Comparison of ENCODE assay signal across 8 cellular contexts in the genomic region with DNA sequence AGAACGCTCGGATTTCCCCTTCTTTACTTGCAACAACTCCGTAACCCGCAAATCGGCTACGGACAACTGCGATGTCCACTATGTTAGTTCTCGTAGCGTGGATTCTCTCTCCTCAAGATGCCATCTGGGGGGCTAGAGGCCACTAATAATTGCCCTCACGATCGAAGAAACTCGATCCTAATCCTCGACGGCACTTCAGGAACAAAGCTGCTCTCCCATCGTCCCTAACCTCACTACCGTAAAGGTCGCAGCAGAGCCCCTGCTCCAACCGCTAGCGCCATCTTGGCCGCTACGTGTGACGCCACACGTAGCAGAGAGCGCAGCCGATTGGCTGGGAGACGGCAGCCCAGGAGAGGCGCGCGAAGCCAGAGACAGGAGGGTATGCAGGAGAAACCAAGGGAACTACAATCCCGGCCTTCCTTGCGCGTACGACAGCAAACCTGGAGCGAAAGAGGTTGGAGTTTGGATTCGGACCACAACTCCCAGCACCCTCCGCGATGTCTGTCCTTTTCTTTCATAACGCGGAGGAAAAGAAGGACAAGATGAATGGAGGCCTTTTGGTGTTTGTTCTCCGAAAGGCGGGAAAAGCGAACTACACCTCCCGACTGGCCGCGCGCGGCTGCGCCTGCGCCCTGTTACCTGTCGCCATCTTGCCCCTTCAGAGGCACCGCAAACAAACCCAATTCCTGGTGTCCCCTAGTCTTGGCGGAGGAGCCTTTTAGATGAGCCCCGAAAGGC. TPM values are rescaled to one million over a fixed set of nuclear protein-coding genes. Genes with fewer than 3 reads are reported as not detected.
DNase-seq lines count a peak whose midpoint lies in the region; ATAC-seq, FAIRE-seq and TF ChIP-seq lines count a peak whose summit lies in the region.

A gene with protein sequence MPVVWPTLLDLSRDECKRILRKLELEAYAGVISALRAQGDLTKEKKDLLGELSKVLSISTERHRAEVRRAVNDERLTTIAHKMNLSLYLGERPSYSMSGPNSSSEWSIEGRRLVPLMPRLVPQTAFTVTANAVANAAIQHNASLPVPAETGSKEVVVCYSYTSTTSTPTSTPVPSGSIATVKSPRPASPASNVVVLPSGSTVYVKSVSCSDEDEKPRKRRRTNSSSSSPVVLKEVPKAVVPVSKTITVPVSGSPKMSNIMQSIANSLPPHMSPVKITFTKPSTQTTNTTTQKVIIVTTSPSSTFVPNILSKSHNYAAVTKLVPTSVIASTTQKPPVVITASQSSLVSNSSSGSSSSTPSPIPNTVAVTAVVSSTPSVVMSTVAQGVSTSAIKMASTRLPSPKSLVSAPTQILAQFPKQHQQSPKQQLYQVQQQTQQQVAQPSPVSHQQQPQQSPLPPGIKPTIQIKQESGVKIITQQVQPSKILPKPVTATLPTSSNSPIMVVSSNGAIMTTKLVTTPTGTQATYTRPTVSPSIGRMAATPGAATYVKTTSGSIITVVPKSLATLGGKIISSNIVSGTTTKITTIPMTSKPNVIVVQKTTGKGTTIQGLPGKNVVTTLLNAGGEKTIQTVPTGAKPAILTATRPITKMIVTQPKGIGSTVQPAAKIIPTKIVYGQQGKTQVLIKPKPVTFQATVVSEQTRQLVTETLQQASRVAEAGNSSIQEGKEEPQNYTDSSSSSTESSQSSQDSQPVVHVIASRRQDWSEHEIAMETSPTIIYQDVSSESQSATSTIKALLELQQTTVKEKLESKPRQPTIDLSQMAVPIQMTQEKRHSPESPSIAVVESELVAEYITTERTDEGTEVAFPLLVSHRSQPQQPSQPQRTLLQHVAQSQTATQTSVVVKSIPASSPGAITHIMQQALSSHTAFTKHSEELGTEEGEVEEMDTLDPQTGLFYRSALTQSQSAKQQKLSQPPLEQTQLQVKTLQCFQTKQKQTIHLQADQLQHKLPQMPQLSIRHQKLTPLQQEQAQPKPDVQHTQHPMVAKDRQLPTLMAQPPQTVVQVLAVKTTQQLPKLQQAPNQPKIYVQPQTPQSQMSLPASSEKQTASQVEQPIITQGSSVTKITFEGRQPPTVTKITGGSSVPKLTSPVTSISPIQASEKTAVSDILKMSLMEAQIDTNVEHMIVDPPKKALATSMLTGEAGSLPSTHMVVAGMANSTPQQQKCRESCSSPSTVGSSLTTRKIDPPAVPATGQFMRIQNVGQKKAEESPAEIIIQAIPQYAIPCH (N-terminal part only) (plus strand): TSS at position 635 of the 738 bp plus-strand sequence. CDS start 1,921 bp downstream, outside the sequence.

- H3K9me3 Mint-ChIP-seq in T-helper 2 cell treated with Interferon-gamma antibody and Interleukin-4, amounts not matched to agents 5 μg/mL and 100 μg/mL, for 36 hours = no peaks in the 10 kb centered on the region

- TF ChIP-seq CTCF in ascending aorta (IDR thresholded peaks at IDR 0.05) (no peak), right atrium auricular region (IDR thresholded peaks at IDR 0.05) (no peak), psoas muscle (IDR thresholded peaks at IDR 0.05) (no peak)

- H3K4me1 ChIP-seq in ascending aorta = peaks cover 8 to 15% of the 10 kb centered on the region in 2 donors
- H3K4me1 ChIP-seq in right atrium auricular region = peaks cover 0 to 31% of the 10 kb centered on the region in 2 donors
- no peaks in the 10 kb centered on the region for H3K4me1 ChIP-seq in psoas muscle

- WGBS in psoas muscle, 3 donors = 0% methylated on average over 52 to 53 of the region's 53 CpGs

- H3K27ac ChIP-seq in ascending aorta = peak within 1 kb of the TSS; percentile 90 to 93
- H3K27ac ChIP-seq in right atrium auricular region = peak within 1 kb of the TSS; percentile 93 to 98
- peak within 1 kb of the TSS; percentile 91 for H3K27ac ChIP-seq in psoas muscle

- H3K9me3 ChIP-seq in ascending aorta (no peaks in the 10 kb centered on the region), right atrium auricular region (no peaks in the 10 kb centered on the region), psoas muscle (no peaks in the 10 kb centered on the region)

- peak; percentile 98 for FAIRE-seq in urothelium cell line (lab: Jason Lieb, UNC)

- peaks cover 26% of the 10 kb centered on the region for H3K36me3 Mint-ChIP-seq in T-helper 2 cell treated with Interferon-gamma antibody and Interleukin-4, amounts not matched to agents 5 μg/mL and 100 μg/mL, for 36 hours (ENCODE audit: low read depth)

- H3K36me3 ChIP-seq in ascending aorta = peaks cover 5 to 14% of the 10 kb centered on the region in 2 donors
- peaks cover 8% of the 10 kb centered on the region for H3K36me3 ChIP-seq in right atrium auricular region
- peaks cover 0 to 35% of the 10 kb centered on the region in 2 donors for H3K36me3 ChIP-seq in psoas muscle (ENCODE audit: insufficient read depth in 1 of 2, low read depth in 1 of 2)

- DNase-seq in NCI-H1930 (lab: John Stamatoyannopoulos, UW) (peak; percentile 96 to 100), ascending aorta (ENCODE audit: low spot score in 2 of 2) (peak; percentile 89 to 99), right atrium auricular region (ENCODE audit: low spot score) (peak; percentile 98), psoas muscle (peak; percentile 95 to 98), urothelium cell line (ENCODE audit: low spot score) (peak; percentile 99)
- DNase-seq in T-helper 2 cell treated with Interferon-gamma antibody and Interleukin-4, amounts not matched to agents 5 μg/mL and 100 μg/mL, for 36 hours (ENCODE audit: low spot score) = peak; percentile 95

- peak within 1 kb of the TSS; percentile 87 to 90 for H3K4me3 ChIP-seq in ascending aorta
- peak within 1 kb of the TSS; percentile 89 to 99 for H3K4me3 ChIP-seq in right atrium auricular region
- H3K4me3 ChIP-seq in psoas muscle = peak within 1 kb of the TSS; percentile 96

- peak within 1 kb of the TSS; percentile 94 for H3K27ac Mint-ChIP-seq in T-helper 2 cell treated with Interferon-gamma antibody and Interleukin-4, amounts not matched to agents 5 μg/mL and 100 μg/mL, for 36 hours

- peak within 1 kb of the TSS; percentile 98 for H3K4me3 Mint-ChIP-seq in T-helper 2 cell treated with Interferon-gamma antibody and Interleukin-4, amounts not matched to agents 5 μg/mL and 100 μg/mL, for 36 hours

- no peaks in the 10 kb centered on the region for H3K27me3 Mint-ChIP-seq in T-helper 2 cell treated with Interferon-gamma antibody and Interleukin-4, amounts not matched to agents 5 μg/mL and 100 μg/mL, for 36 hours (ENCODE audit: low read depth)

- intact Hi-C loops in ascending aorta (cut with DNase I) (loop anchor here (1.0 to 5.0 kb wide), 6 partner anchors 63 to 630 kb away; a partner anchor contains a TSS), psoas muscle (cut with DNase I) (loop anchor here (1.0 to 10.0 kb wide), 4 partner anchors 62 to 237 kb away; a partner anchor contains a TSS)

- peaks cover 38% of the 10 kb centered on the region for H3K4me1 Mint-ChIP-seq in T-helper 2 cell treated with Interferon-gamma antibody and Interleukin-4, amounts not matched to agents 5 μg/mL and 100 μg/mL, for 36 hours (ENCODE audit: low read depth)

- ATAC-seq in GM18502 (IDR thresholded peaks at IDR 0.05; ENCODE audit: poor library complexity, unreplicated experiment) (peak; percentile 94), HG02970 (IDR thresholded peaks at IDR 0.05; ENCODE audit: low FRiP score, unreplicated experiment) (peak; percentile 90), psoas muscle (peak; percentile 95 to 97 (median 97))

- H3K27me3 ChIP-seq in ascending aorta (no peaks in the 10 kb centered on the region), right atrium auricular region (no peaks in the 10 kb centered on the region), psoas muscle (ENCODE audit: insufficient read depth in 3 of 3, low read length in 2 of 3) (no peaks in the 10 kb centered on the region)

RNA-seq across cellular contexts. Expression of the gene that starts here (rescaled TPM):
- total RNA-seq in ascending aorta = 7.5 TPM
- total RNA-seq in right atrium auricular region = 10 to 100 TPM; 31.4 to 35.9 TPM
- total RNA-seq in psoas muscle = 10 to 100 TPM; 12.7 to 17.2 (median 15.9) TPM
- polyA plus RNA-seq in psoas muscle = 10 to 100 TPM in 2 of 3 donors, 1 to 10 TPM in 1; 5.8 to 11.7 (median 10.9) TPM

Comparison
In these comparisons a context has a peak if more than half of its experiments do, and no peak if none do; other contexts are left out.
1. Peak in every context shown above with its lines: DNase-seq, ATAC-seq, H3K4me3 ChIP-seq and H3K27ac ChIP-seq.